20 cellular contexts compared by ENCODE assay signal in genomic region chr4:830776-831482, GRCh38. TPM values are rescaled to one million over a fixed set of nuclear protein-coding genes. Genes with fewer than 3 reads are reported as not detected.
"Had no signal": no experiment of that assay in that cellular context is flagged by ENCODE, and none has a peak within 500 bp of the region (broad histone marks: within the 10 kb centered on the region; RNA-seq: fewer than 3 reads in every experiment).

No MANE protein-coding gene starts in this region.

- H3K36me3 ChIP-seq: cardiac muscle cell, gastrocnemius medialis, right lobe of liver, thyroid gland, vagina, WERI-Rb-1 had no signal

- ATAC-seq: gastrocnemius medialis, psoas muscle, right lobe of liver had no signal

- H3K4me3 ChIP-seq: cardiac muscle cell, gastrocnemius medialis, psoas muscle, right lobe of liver, SK-N-MC, thyroid gland, vagina had no signal

- H3K27ac Mint-ChIP-seq: activated naive CD8-positive, alpha-beta T cell treated with anti-CD3 and anti-CD28 coated beads for 36 hours had no signal

- H3K9me3 Mint-ChIP-seq: neural crest cell had no signal

- H3K9me3 ChIP-seq: psoas muscle, right lobe of liver, thyroid gland, vagina had no signal

- H3K4me3 Mint-ChIP-seq: activated naive CD8-positive, alpha-beta T cell treated with anti-CD3 and anti-CD28 coated beads for 36 hours; naive B cell; neural crest cell had no signal

- H3K27ac ChIP-seq: cardiac muscle cell, gastrocnemius medialis, psoas muscle, right lobe of liver, SK-N-MC, thyroid gland, vagina had no signal

- H3K36me3 Mint-ChIP-seq: activated naive CD8-positive, alpha-beta T cell treated with anti-CD3 and anti-CD28 coated beads for 36 hours; naive B cell had no signal

- H3K4me1 Mint-ChIP-seq: neural crest cell had no signal

- DNase-seq: activated CD4-positive, alpha-beta T cell treated with anti-CD3 and anti-CD28 coated beads for 1 hour; activated CD8-positive, alpha-beta memory T cell treated with anti-CD3 and anti-CD28 coated beads for 24 hours; activated CD8-positive, alpha-beta memory T cell treated with anti-CD3 and anti-CD28 coated beads, Interleukin-2, amount 50 U/mL, for 48 hours; activated gamma-delta T cell treated with Interleukin-2 at 50 U/mL for 16 hours; activated naive CD8-positive, alpha-beta T cell treated with anti-CD3 and anti-CD28 coated beads for 36 hours; activated T-cell treated with anti-CD3 and anti-CD28 coated beads, Interleukin-2, amount 50 U/mL, for 48 hours; amniotic stem cell; gastrocnemius medialis; naive B cell; stimulated activated CD8-positive, alpha-beta memory T cell treated with anti-CD3 and anti-CD28 coated beads, Interleukin-4, amount 100 ng/mL, for 48 hours; stimulated activated naive CD4-positive, alpha-beta T cell; thyroid gland; WERI-Rb-1 had no signal

- H3K4me1 ChIP-seq: gastrocnemius medialis, psoas muscle, right lobe of liver had no signal

- H3K27me3 ChIP-seq: right lobe of liver, thyroid gland had no signal

RNA-seq across cellular contexts. Expression of gene CPLX1, which starts 5.0 kb away (rescaled TPM):
- total RNA-seq: osteocyte had no signal
